In the genomic region with DNA sequence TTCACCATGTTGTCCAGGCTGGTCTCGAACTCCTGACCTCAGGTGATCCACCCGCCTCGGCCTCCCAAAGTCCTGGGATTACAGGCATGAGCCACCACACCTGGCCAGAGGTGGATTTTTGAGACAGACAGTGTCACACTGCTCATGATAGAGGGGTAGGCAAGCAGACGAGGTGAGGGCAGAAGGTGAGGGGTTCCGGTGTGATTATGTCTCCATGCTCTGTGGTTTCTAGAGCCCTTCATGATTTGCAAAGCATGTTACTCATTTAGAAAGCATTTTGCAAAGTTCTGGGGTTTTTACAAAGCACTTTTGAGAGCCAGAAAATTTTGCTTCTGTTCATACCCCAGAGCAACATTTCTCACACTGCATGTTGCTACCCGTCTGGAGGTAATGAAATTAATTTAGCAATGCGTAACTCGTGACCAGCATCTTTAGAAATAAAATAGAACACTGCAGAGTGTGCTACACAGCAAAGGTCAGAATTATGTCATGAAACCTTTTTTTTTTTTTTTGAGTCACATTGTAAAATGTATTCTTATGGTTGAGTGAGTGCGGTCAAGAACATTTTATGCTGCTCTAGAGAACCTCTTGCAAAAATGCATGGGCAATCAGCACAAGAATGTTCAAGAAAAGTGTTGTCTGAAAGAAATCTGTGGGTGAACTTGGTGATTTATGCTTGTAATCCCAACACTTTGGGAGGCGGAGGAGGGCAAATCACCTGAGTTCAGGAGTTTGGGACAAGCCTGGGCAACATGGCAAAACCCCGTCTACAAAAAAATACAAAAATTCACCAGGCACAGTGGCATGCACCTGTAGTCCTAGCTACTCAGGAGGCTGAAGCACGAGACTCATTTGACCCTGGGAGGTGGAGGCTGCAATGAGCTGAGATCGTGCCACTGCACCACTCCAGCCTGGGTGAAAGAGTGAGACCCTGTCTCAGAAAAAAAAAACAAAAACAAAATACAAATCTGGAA, we compare ENCODE assay signal across 9 cellular contexts. TPM values are rescaled to one million over a fixed set of nuclear protein-coding genes. Genes with fewer than 3 reads are reported as not detected.
DNase-seq lines count a peak whose midpoint lies in the region; ATAC-seq lines count a peak whose summit lies in the region.
"Had no signal": no experiment of that assay in that cellular context is flagged by ENCODE, and none has a peak within 500 bp of the region (broad histone marks: within the 10 kb centered on the region; RNA-seq: fewer than 3 reads in every experiment).

No MANE protein-coding gene starts in this region.

- H3K27me3 Mint-ChIP-seq in activated T-helper 2 cell treated with anti-CD3 and anti-CD28 coated beads, Interferon-gamma antibody, Interleukin-2, Interleukin-4, amounts not matched to agents 10 μg/mL and 5 μg/mL and 100 μg/mL, durations not matched to agents 14 hours and 24 hours and 36 hours (ENCODE audit: low read depth): peaks cover 3% of the 10 kb centered on the region

- H3K36me3 Mint-ChIP-seq in activated T-helper 2 cell treated with anti-CD3 and anti-CD28 coated beads, Interferon-gamma antibody, Interleukin-2, Interleukin-4, amounts not matched to agents 10 μg/mL and 5 μg/mL and 100 μg/mL, durations not matched to agents 14 hours and 24 hours and 36 hours (ENCODE audit: low read depth): peaks cover 19% of the 10 kb centered on the region

- H3K9me3 Mint-ChIP-seq in activated T-helper 2 cell treated with anti-CD3 and anti-CD28 coated beads, Interferon-gamma antibody, Interleukin-2, Interleukin-4, amounts not matched to agents 10 μg/mL and 5 μg/mL and 100 μg/mL, durations not matched to agents 14 hours and 24 hours and 36 hours: no peaks in the 10 kb centered on the region
- H3K9me3 Mint-ChIP-seq: neural crest cell had no signal

- peaks cover 43% of the 10 kb centered on the region for H3K4me1 Mint-ChIP-seq in activated T-helper 2 cell treated with anti-CD3 and anti-CD28 coated beads, Interferon-gamma antibody, Interleukin-2, Interleukin-4, amounts not matched to agents 10 μg/mL and 5 μg/mL and 100 μg/mL, durations not matched to agents 14 hours and 24 hours and 36 hours (ENCODE audit: low read depth)
- H3K4me1 Mint-ChIP-seq: neural crest cell had no signal

- H3K27ac Mint-ChIP-seq in activated T-helper 2 cell treated with anti-CD3 and anti-CD28 coated beads, Interferon-gamma antibody, Interleukin-2, Interleukin-4, amounts not matched to agents 10 μg/mL and 5 μg/mL and 100 μg/mL, durations not matched to agents 14 hours and 24 hours and 36 hours: peak overlapping the region; percentile 81

- H3K4me3 Mint-ChIP-seq in activated T-helper 2 cell treated with anti-CD3 and anti-CD28 coated beads, Interferon-gamma antibody, Interleukin-2, Interleukin-4, amounts not matched to agents 10 μg/mL and 5 μg/mL and 100 μg/mL, durations not matched to agents 14 hours and 24 hours and 36 hours (ENCODE audit: low read depth): peak overlapping the region; percentile 56
- H3K4me3 Mint-ChIP-seq: neural crest cell had no signal

- ATAC-seq in GM19035 (IDR thresholded peaks at IDR 0.05; ENCODE audit: unreplicated experiment) (peak; percentile 73), HG03108 (IDR thresholded peaks at IDR 0.05; ENCODE audit: unreplicated experiment) (peak; percentile 60)

- DNase-seq in 8988T: peak; percentile 11
- DNase-seq in activated T-helper 2 cell treated with anti-CD3 and anti-CD28 coated beads, Interferon-gamma antibody, Interleukin-2, Interleukin-4, amounts not matched to agents 10 μg/mL and 5 μg/mL and 100 μg/mL, durations not matched to agents 14 hours and 24 hours and 36 hours (ENCODE audit: low spot score): peak; percentile 42
- DNase-seq in stimulated activated CD8-positive, alpha-beta memory T cell treated with anti-CD3 and anti-CD28 coated beads, Interleukin-4, amount 100 ng/mL, for 48 hours: peak; percentile 44
- no peak for DNase-seq in DMS79 treated with DMSO at 0.1 percent for 48 hours (lab: John Stamatoyannopoulos, UW)
- DNase-seq in SIG-M5 (lab: John Stamatoyannopoulos, UW): no peak
- DNase-seq in NCI-H146 treated with DMSO at 0.1 percent for 48 hours (lab: John Stamatoyannopoulos, UW; ENCODE audit: unreplicated experiment): no peak

- intact Hi-C loops in activated T-helper 2 cell treated with anti-CD3 and anti-CD28 coated beads, Interferon-gamma antibody, Interleukin-2, Interleukin-4, amounts not matched to agents 10 μg/mL and 5 μg/mL and 100 μg/mL, durations not matched to agents 14 hours and 24 hours and 36 hours (cut with micrococcal nuclease): loop anchor here (1.0 to 10.0 kb wide), 3 partner anchors 15 to 275 kb away; a partner anchor contains a TSS

RNA-seq across cellular contexts. Expression of a gene that starts 58.0 kb away (rescaled TPM):
- total RNA-seq in activated T-helper 2 cell treated with anti-CD3 and anti-CD28 coated beads, Interferon-gamma antibody, Interleukin-2, Interleukin-4, amounts not matched to agents 10 μg/mL and 5 μg/mL and 100 μg/mL, durations not matched to agents 14 hours and 24 hours and 36 hours: 181 and 187 TPM in 2 replicates

RNA-seq across cellular contexts. Expression of a gene that starts 59.3 kb away (rescaled TPM):
- 285 and 287 TPM in 2 replicates for total RNA-seq in activated T-helper 2 cell treated with anti-CD3 and anti-CD28 coated beads, Interferon-gamma antibody, Interleukin-2, Interleukin-4, amounts not matched to agents 10 μg/mL and 5 μg/mL and 100 μg/mL, durations not matched to agents 14 hours and 24 hours and 36 hours

Comparison
In these comparisons a context has a peak if more than half of its experiments do, and no peak if none do; other contexts are left out.
1. DNase-seq: peak in 8988T (single experiment), activated T-helper 2 cell treated with anti-CD3 and anti-CD28 coated beads, Interferon-gamma antibody, Interleukin-2, Interleukin-4, amounts not matched to agents 10 μg/mL and 5 μg/mL and 100 μg/mL, durations not matched to agents 14 hours and 24 hours and 36 hours (single experiment) and stimulated activated CD8-positive, alpha-beta memory T cell treated with anti-CD3 and anti-CD28 coated beads, Interleukin-4, amount 100 ng/mL, for 48 hours (single experiment); none in DMS79 treated with DMSO at 0.1 percent for 48 hours (single experiment), SIG-M5 (single experiment) and NCI-H146 treated with DMSO at 0.1 percent for 48 hours (single experiment).